ENCODE assay signal across 15 cellular contexts in genomic region chr2:38658613-38659012, GRCh38.
"Had no signal": no experiment of that assay in that cellular context is flagged by ENCODE, and none has a peak within 500 bp of the region (broad histone marks: within the 10 kb centered on the region; RNA-seq: fewer than 3 reads in every experiment).

No MANE protein-coding gene starts in this region.

- H3K9me3 Mint-ChIP-seq: activated naive CD8-positive, alpha-beta T cell treated with anti-CD3 and anti-CD28 coated beads, Interleukin-2, amount 50 U/mL, for 24 hours; mesothelial cell of epicardium; naive thymus-derived CD8-positive, alpha-beta T cell had no signal

- H3K27me3 Mint-ChIP-seq: activated naive CD8-positive, alpha-beta T cell treated with anti-CD3 and anti-CD28 coated beads, Interleukin-2, amount 50 U/mL, for 24 hours; progenitor cell of endocrine pancreas had no signal

- H3K4me1 Mint-ChIP-seq: mesothelial cell of epicardium had no signal

- ATAC-seq: activated naive CD8-positive, alpha-beta T cell treated with anti-CD3 and anti-CD28 coated beads, Interleukin-2, amount 50 U/mL, for 24 hours; gastroesophageal sphincter; naive thymus-derived CD8-positive, alpha-beta T cell; stimulated activated naive CD8-positive, alpha-beta T cell treated with anti-CD3 and anti-CD28 coated beads, Interleukin-15, Interleukin-2, amounts not matched to agents 100 U/mL and 50 U/mL, for 24 hours; upper lobe of right lung had no signal

- H3K4me3 Mint-ChIP-seq: activated naive CD8-positive, alpha-beta T cell treated with anti-CD3 and anti-CD28 coated beads, Interleukin-2, amount 50 U/mL, for 24 hours; mesothelial cell of epicardium; naive thymus-derived CD8-positive, alpha-beta T cell had no signal

- H3K36me3 Mint-ChIP-seq: mesothelial cell of epicardium; naive thymus-derived CD8-positive, alpha-beta T cell had no signal

- H3K27ac Mint-ChIP-seq: activated naive CD8-positive, alpha-beta T cell treated with anti-CD3 and anti-CD28 coated beads, Interleukin-2, amount 50 U/mL, for 24 hours; mesothelial cell of epicardium; naive thymus-derived CD8-positive, alpha-beta T cell; progenitor cell of endocrine pancreas had no signal

- DNase-seq: activated CD4-positive, alpha-beta T cell treated with anti-CD3 and anti-CD28 coated beads for 48 hours; activated gamma-delta T cell; activated naive CD4-positive, alpha-beta T cell treated with anti-CD3 and anti-CD28 coated beads, Interleukin-2, amount 50 U/mL, for 16 hours; activated naive CD8-positive, alpha-beta T cell treated with anti-CD3 and anti-CD28 coated beads, Interleukin-2, amount 50 U/mL, for 24 hours; head of caudate nucleus; hypothalamus; left ventricle myocardium inferior; naive thymus-derived CD8-positive, alpha-beta T cell; retina; stimulated activated CD4-positive, alpha-beta T cell treated with anti-CD3 and anti-CD28 coated beads, Interleukin-4, amount 100 ng/mL, for 24 hours; stimulated activated naive CD8-positive, alpha-beta T cell treated with anti-CD3 and anti-CD28 coated beads, Interleukin-15, Interleukin-2, amounts not matched to agents 100 U/mL and 50 U/mL, for 24 hours; upper lobe of right lung had no signal
